ENCODE assay signal across 14 cellular contexts in genomic region chr17:2705888-2706795, GRCh38. TPM values are rescaled to one million over a fixed set of nuclear protein-coding genes. Genes with fewer than 3 reads are reported as not detected.
DNase-seq lines count a peak whose midpoint lies in the region; ATAC-seq and TF ChIP-seq lines count a peak whose summit lies in the region.
"Had no signal": no experiment of that assay in that cellular context is flagged by ENCODE, and none has a peak within 500 bp of the region (broad histone marks: within the 10 kb centered on the region; RNA-seq: fewer than 3 reads in every experiment).

No MANE protein-coding gene starts in this region.

- H3K9me3 ChIP-seq in left lung, result no peaks in the 10 kb centered on the region

- intact Hi-C loops in left lung (cut with DNase I), result no loop called here

- peaks cover 34% of the 10 kb centered on the region for H3K4me1 Mint-ChIP-seq in activated T-cell treated with anti-CD3 and anti-CD28 coated beads, Interleukin-2, amount 50 U/mL, for 72 hours (ENCODE audit: low read depth)
- H3K4me1 Mint-ChIP-seq in brain, result peaks cover 35% of the 10 kb centered on the region
- peaks cover 56% of the 10 kb centered on the region for H3K4me1 Mint-ChIP-seq in stimulated activated effector memory CD8-positive, alpha-beta T cell treated with anti-CD3 and anti-CD28 coated beads, Interleukin-12 subunit alpha, Interleukin-12 subunit beta, amount 100 ng/mL, for 72 hours

- TF ChIP-seq CTCF in brain (conservative IDR thresholded peaks at IDR 0.05) (no peak), left lung (IDR thresholded peaks at IDR 0.05) (no peak), GM10266 (IDR thresholded peaks at IDR 0.05; ENCODE audit: control insufficient read depth, insufficient read depth, low read depth, missing control alignments) (no peak)

- H3K9me3 Mint-ChIP-seq in activated T-cell treated with anti-CD3 and anti-CD28 coated beads, Interleukin-2, amount 50 U/mL, for 72 hours, result no peaks in the 10 kb centered on the region
- H3K9me3 Mint-ChIP-seq in brain, result no peaks in the 10 kb centered on the region
- H3K9me3 Mint-ChIP-seq in stimulated activated effector memory CD8-positive, alpha-beta T cell treated with anti-CD3 and anti-CD28 coated beads, Interleukin-12 subunit alpha, Interleukin-12 subunit beta, amount 100 ng/mL, for 72 hours, result no peaks in the 10 kb centered on the region

- H3K4me3 Mint-ChIP-seq in activated T-cell treated with anti-CD3 and anti-CD28 coated beads, Interleukin-2, amount 50 U/mL, for 72 hours, result no peak overlapping the region
- peak overlapping the region in 1 of 5 experiments; percentile 22 for H3K4me3 Mint-ChIP-seq in brain
- no peak overlapping the region for H3K4me3 Mint-ChIP-seq in stimulated activated effector memory CD8-positive, alpha-beta T cell treated with anti-CD3 and anti-CD28 coated beads, Interleukin-12 subunit alpha, Interleukin-12 subunit beta, amount 100 ng/mL, for 72 hours

- ATAC-seq in activated T-cell treated with anti-CD3 and anti-CD28 coated beads, Interleukin-2, amount 50 U/mL, for 72 hours (replicated peaks in 1 of 2), result no peak
- ATAC-seq in left lung, result no peak
- ATAC-seq in stimulated activated effector memory CD8-positive, alpha-beta T cell treated with anti-CD3 and anti-CD28 coated beads, Interleukin-12 subunit alpha, Interleukin-12 subunit beta, amount 100 ng/mL, for 72 hours, result no peak
- ATAC-seq in HG03097 (IDR thresholded peaks at IDR 0.05; ENCODE audit: low FRiP score, unreplicated experiment), result no peak

- H3K27ac Mint-ChIP-seq in activated T-cell treated with anti-CD3 and anti-CD28 coated beads, Interleukin-2, amount 50 U/mL, for 72 hours, result peak overlapping the region; percentile 79
- H3K27ac Mint-ChIP-seq in brain, result peak overlapping the region in 4 of 5 experiments; percentile 3 to 61 (median 35)
- H3K27ac Mint-ChIP-seq in stimulated activated effector memory CD8-positive, alpha-beta T cell treated with anti-CD3 and anti-CD28 coated beads, Interleukin-12 subunit alpha, Interleukin-12 subunit beta, amount 100 ng/mL, for 72 hours, result peak overlapping the region; percentile 85

- peaks cover 29 to 40% of the 10 kb centered on the region in 2 donors for H3K4me1 ChIP-seq in left lung

- H3K36me3 Mint-ChIP-seq in activated T-cell treated with anti-CD3 and anti-CD28 coated beads, Interleukin-2, amount 50 U/mL, for 72 hours (ENCODE audit: insufficient read depth in 2 of 2), result peaks cover 0 to 8% of the 10 kb centered on the region in 2 donors
- H3K36me3 Mint-ChIP-seq in brain, result no peaks in the 10 kb centered on the region
- peaks cover 45% of the 10 kb centered on the region for H3K36me3 Mint-ChIP-seq in stimulated activated effector memory CD8-positive, alpha-beta T cell treated with anti-CD3 and anti-CD28 coated beads, Interleukin-12 subunit alpha, Interleukin-12 subunit beta, amount 100 ng/mL, for 72 hours

- H3K27me3 ChIP-seq in left lung, result no peaks in the 10 kb centered on the region

- H3K27ac ChIP-seq in left lung, result no peak overlapping the region
- H3K27ac ChIP-seq: KMS-11 had no signal

- no peak for DNase-seq in activated T-cell treated with anti-CD3 and anti-CD28 coated beads, Interleukin-2, amount 50 U/mL, for 72 hours
- DNase-seq in activated T-cell treated with anti-CD3 and anti-CD28 coated beads for 4 hours (no peak), left lung (peak; percentile 25 to 55), GM10266 (ENCODE audit: extremely low spot score) (no peak), NCI-H2171 treated with DMSO at 0.1 percent for 48 hours (lab: John Stamatoyannopoulos, UW) (no peak)
- DNase-seq in stimulated activated effector memory CD8-positive, alpha-beta T cell treated with anti-CD3 and anti-CD28 coated beads, Interleukin-12 subunit alpha, Interleukin-12 subunit beta, amount 100 ng/mL, for 72 hours (ENCODE audit: low spot score in 2 of 2), result no peak
- DNase-seq: activated CD4-positive, alpha-beta T cell treated with anti-CD3 and anti-CD28 coated beads for 48 hours; NCI-H146; small intestine; T-helper 1 cell had no signal

- peaks cover 0 to 36% of the 10 kb centered on the region in 2 donors for H3K36me3 ChIP-seq in left lung

- no peaks in the 10 kb centered on the region for H3K27me3 Mint-ChIP-seq in activated T-cell treated with anti-CD3 and anti-CD28 coated beads, Interleukin-2, amount 50 U/mL, for 72 hours (ENCODE audit: low read depth)
- H3K27me3 Mint-ChIP-seq in brain, result peaks cover 2% of the 10 kb centered on the region

- no peak overlapping the region for H3K4me3 ChIP-seq in left lung

RNA-seq across cellular contexts. Expression of gene CLUH, which starts 5.4 kb away (rescaled TPM):
- total RNA-seq in activated T-cell treated with anti-CD3 and anti-CD28 coated beads, Interleukin-2, amount 50 U/mL, for 72 hours, result 10 to 100 TPM; 32.1 to 49.7 TPM
- 28.9 TPM for polyA plus RNA-seq in brain (ENCODE audit: insufficient read depth, low read depth, low replicate concordance)
- total RNA-seq in left lung, result 10 to 100 TPM; 45.3 to 71.8 TPM

RNA-seq across cellular contexts. Expression of gene CCDC92B, which starts 43.3 kb away (rescaled TPM):
- under 1 TPM in 1 of 2 donors, not detected in 1; 0.14 TPM for total RNA-seq in activated T-cell treated with anti-CD3 and anti-CD28 coated beads, Interleukin-2, amount 50 U/mL, for 72 hours
- polyA plus RNA-seq in brain (ENCODE audit: insufficient read depth, low read depth, low replicate concordance), result 22.1 TPM
- total RNA-seq in left lung, result under 1 TPM; 0.15 to 0.18 TPM
- total RNA-seq: NCI-H460 had no signal

Comparison
In these comparisons a context has a peak if more than half of its experiments do, and no peak if none do; other contexts are left out.
1. DNase-seq: peak in left lung (2 of 2); none in activated T-cell treated with anti-CD3 and anti-CD28 coated beads, Interleukin-2, amount 50 U/mL, for 72 hours (0 of 2), activated T-cell treated with anti-CD3 and anti-CD28 coated beads for 4 hours (single experiment), stimulated activated effector memory CD8-positive, alpha-beta T cell treated with anti-CD3 and anti-CD28 coated beads, Interleukin-12 subunit alpha, Interleukin-12 subunit beta, amount 100 ng/mL, for 72 hours (0 of 2), GM10266 (single experiment) and NCI-H2171 treated with DMSO at 0.1 percent for 48 hours (single experiment).
2. H3K27ac Mint-ChIP-seq: peak in every context shown above with its lines; median percentile 85 in stimulated activated effector memory CD8-positive, alpha-beta T cell treated with anti-CD3 and anti-CD28 coated beads, Interleukin-12 subunit alpha, Interleukin-12 subunit beta, amount 100 ng/mL, for 72 hours; 79 in activated T-cell treated with anti-CD3 and anti-CD28 coated beads, Interleukin-2, amount 50 U/mL, for 72 hours; 35 in brain.